Comparison of ENCODE assay signal across 11 cellular contexts in genomic region chr14:68813318-68813838, GRCh38. TPM values are rescaled to one million over a fixed set of nuclear protein-coding genes. Genes with fewer than 3 reads are reported as not detected.
DNase-seq lines count a peak whose midpoint lies in the region; ATAC-seq and TF ChIP-seq lines count a peak whose summit lies in the region.
"Had no signal": no experiment of that assay in that cellular context is flagged by ENCODE, and none has a peak within 500 bp of the region (broad histone marks: within the 10 kb centered on the region; RNA-seq: fewer than 3 reads in every experiment).

No MANE protein-coding gene starts in this region.

- POLR2A ChIA-PET in MCF 10A (lab: Yijun Ruan, JAX) = interaction anchor here (1.6 to 7.6 kb wide), 4 partner anchors 13 to 563 kb away, joined by 4 to 90 read pairs (median 83); partner anchors contain the start of gene ZFP36L1
- POLR2A ChIA-PET in naive thymus-derived CD8-positive, alpha-beta T cell (lab: Charles Lee) = interaction anchor here (0.6 to 26.2 kb wide), 7 partner anchors 9 to 562 kb away, joined by 3 to 1375 read pairs (median 85); partner anchors contain the start of gene ZFP36L1

- H3K4me1 Mint-ChIP-seq in MCF 10A (ENCODE audit: insufficient read depth, unreplicated experiment) (peaks cover 20% of the 10 kb centered on the region), type B pancreatic cell (ENCODE audit: unreplicated experiment) (peaks cover 33% of the 10 kb centered on the region)
- peaks cover 27 to 82% (median 57%) of the 10 kb centered on the region in 4 donors for H3K4me1 Mint-ChIP-seq in naive thymus-derived CD8-positive, alpha-beta T cell
- peaks cover 28% of the 10 kb centered on the region for H3K4me1 Mint-ChIP-seq in activated T-helper 2 cell treated with anti-CD3 and anti-CD28 coated beads, Interferon-gamma antibody, Interleukin-2, Interleukin-4, amounts not matched to agents 10 μg/mL and 5 μg/mL and 100 μg/mL, durations not matched to agents 14 hours and 24 hours and 36 hours (ENCODE audit: low read depth)
- peaks cover 35% of the 10 kb centered on the region for H3K4me1 Mint-ChIP-seq in T-helper 2 cell treated with Interferon-gamma antibody and Interleukin-4, amounts not matched to agents 5 μg/mL and 100 μg/mL, for 36 hours (ENCODE audit: low read depth)

- no peak for ATAC-seq in naive thymus-derived CD8-positive, alpha-beta T cell
- no peak for ATAC-seq in HG02588 (IDR thresholded peaks at IDR 0.05; ENCODE audit: unreplicated experiment)

- intact Hi-C loops in breast epithelium (cut with DNase I; ENCODE audit: low total_unique reads) = no loop called here
- intact Hi-C loops in MCF 10A (cut with micrococcal nuclease) = no loop called here
- intact Hi-C loops in activated T-helper 2 cell treated with anti-CD3 and anti-CD28 coated beads, Interferon-gamma antibody, Interleukin-2, Interleukin-4, amounts not matched to agents 10 μg/mL and 5 μg/mL and 100 μg/mL, durations not matched to agents 14 hours and 24 hours and 36 hours (cut with micrococcal nuclease) = no loop called here

- H3K27ac ChIP-seq in breast epithelium = peak overlapping the region; percentile 99

- DNase-seq in breast epithelium (ENCODE audit: low spot score in 2 of 2) (peak in 1 of 2 donors; percentile 15), MCF 10A (ENCODE audit: unreplicated experiment) (no peak), adipocyte (ENCODE audit: low read depth) (no peak), type B pancreatic cell (ENCODE audit: extremely low spot score, unreplicated experiment) (no peak)
- no peak for DNase-seq in naive thymus-derived CD8-positive, alpha-beta T cell
- DNase-seq in activated T-helper 2 cell treated with anti-CD3 and anti-CD28 coated beads, Interferon-gamma antibody, Interleukin-2, Interleukin-4, amounts not matched to agents 10 μg/mL and 5 μg/mL and 100 μg/mL, durations not matched to agents 14 hours and 24 hours and 36 hours (ENCODE audit: low spot score) = no peak
- no peak for DNase-seq in T-helper 2 cell treated with Interferon-gamma antibody and Interleukin-4, amounts not matched to agents 5 μg/mL and 100 μg/mL, for 36 hours (ENCODE audit: low spot score)
- DNase-seq: activated CD4-positive, alpha-beta T cell treated with anti-CD3 and anti-CD28 coated beads, Interleukin-2, amount 50 U/mL, for 48 hours; BE2C; NCI-H1105 treated with DMSO at 0.1 percent for 48 hours had no signal

- H3K36me3 Mint-ChIP-seq in MCF 10A (ENCODE audit: insufficient read depth, unreplicated experiment) = peaks cover 9% of the 10 kb centered on the region
- H3K36me3 Mint-ChIP-seq in naive thymus-derived CD8-positive, alpha-beta T cell = no peaks in the 10 kb centered on the region
- H3K36me3 Mint-ChIP-seq in type B pancreatic cell = no peaks in the 10 kb centered on the region
- H3K36me3 Mint-ChIP-seq in activated T-helper 2 cell treated with anti-CD3 and anti-CD28 coated beads, Interferon-gamma antibody, Interleukin-2, Interleukin-4, amounts not matched to agents 10 μg/mL and 5 μg/mL and 100 μg/mL, durations not matched to agents 14 hours and 24 hours and 36 hours (ENCODE audit: low read depth) = no peaks in the 10 kb centered on the region
- H3K36me3 Mint-ChIP-seq in T-helper 2 cell treated with Interferon-gamma antibody and Interleukin-4, amounts not matched to agents 5 μg/mL and 100 μg/mL, for 36 hours (ENCODE audit: low read depth) = peaks cover 2% of the 10 kb centered on the region

- CTCF ChIA-PET in MCF 10A (lab: Yijun Ruan, JAX) = interaction anchor here (0.6 to 6.9 kb wide), 8 partner anchors 12 to 880 kb away, joined by 3 to 128 read pairs (median 5); no protein-coding TSS in a partner anchor

- no peaks in the 10 kb centered on the region for H3K27me3 Mint-ChIP-seq in MCF 10A (ENCODE audit: insufficient read depth, unreplicated experiment)
- H3K27me3 Mint-ChIP-seq in naive thymus-derived CD8-positive, alpha-beta T cell = no peaks in the 10 kb centered on the region
- H3K27me3 Mint-ChIP-seq in type B pancreatic cell = no peaks in the 10 kb centered on the region
- H3K27me3 Mint-ChIP-seq in activated T-helper 2 cell treated with anti-CD3 and anti-CD28 coated beads, Interferon-gamma antibody, Interleukin-2, Interleukin-4, amounts not matched to agents 10 μg/mL and 5 μg/mL and 100 μg/mL, durations not matched to agents 14 hours and 24 hours and 36 hours (ENCODE audit: low read depth) = no peaks in the 10 kb centered on the region
- no peaks in the 10 kb centered on the region for H3K27me3 Mint-ChIP-seq in T-helper 2 cell treated with Interferon-gamma antibody and Interleukin-4, amounts not matched to agents 5 μg/mL and 100 μg/mL, for 36 hours (ENCODE audit: low read depth)

- no TSS peak for BruUV-seq in MCF 10A (replicated peaks; lab: Mats Ljungman, UMichigan)

- H3K27ac Mint-ChIP-seq in MCF 10A (ENCODE audit: low read depth, unreplicated experiment) = no peak overlapping the region
- H3K27ac Mint-ChIP-seq in naive thymus-derived CD8-positive, alpha-beta T cell = peak overlapping the region; percentile 92 to 100 (median 97)
- H3K27ac Mint-ChIP-seq in type B pancreatic cell = no peak overlapping the region
- H3K27ac Mint-ChIP-seq in activated T-helper 2 cell treated with anti-CD3 and anti-CD28 coated beads, Interferon-gamma antibody, Interleukin-2, Interleukin-4, amounts not matched to agents 10 μg/mL and 5 μg/mL and 100 μg/mL, durations not matched to agents 14 hours and 24 hours and 36 hours = no peak overlapping the region
- no peak overlapping the region for H3K27ac Mint-ChIP-seq in T-helper 2 cell treated with Interferon-gamma antibody and Interleukin-4, amounts not matched to agents 5 μg/mL and 100 μg/mL, for 36 hours

- no peaks in the 10 kb centered on the region for H3K9me3 Mint-ChIP-seq in MCF 10A (ENCODE audit: unreplicated experiment)
- no peaks in the 10 kb centered on the region for H3K9me3 Mint-ChIP-seq in naive thymus-derived CD8-positive, alpha-beta T cell
- no peaks in the 10 kb centered on the region for H3K9me3 Mint-ChIP-seq in type B pancreatic cell
- no peaks in the 10 kb centered on the region for H3K9me3 Mint-ChIP-seq in activated T-helper 2 cell treated with anti-CD3 and anti-CD28 coated beads, Interferon-gamma antibody, Interleukin-2, Interleukin-4, amounts not matched to agents 10 μg/mL and 5 μg/mL and 100 μg/mL, durations not matched to agents 14 hours and 24 hours and 36 hours
- H3K9me3 Mint-ChIP-seq in T-helper 2 cell treated with Interferon-gamma antibody and Interleukin-4, amounts not matched to agents 5 μg/mL and 100 μg/mL, for 36 hours = no peaks in the 10 kb centered on the region

- H3K4me3 ChIP-seq in breast epithelium = no peak overlapping the region
- H3K4me3 ChIP-seq in adipocyte (ENCODE audit: low read length) = no peak overlapping the region

- no peak overlapping the region for H3K4me3 Mint-ChIP-seq in MCF 10A (ENCODE audit: unreplicated experiment)
- peak overlapping the region; percentile 52 to 96 (median 86) for H3K4me3 Mint-ChIP-seq in naive thymus-derived CD8-positive, alpha-beta T cell
- peak overlapping the region; percentile 45 for H3K4me3 Mint-ChIP-seq in type B pancreatic cell
- no peak overlapping the region for H3K4me3 Mint-ChIP-seq in activated T-helper 2 cell treated with anti-CD3 and anti-CD28 coated beads, Interferon-gamma antibody, Interleukin-2, Interleukin-4, amounts not matched to agents 10 μg/mL and 5 μg/mL and 100 μg/mL, durations not matched to agents 14 hours and 24 hours and 36 hours (ENCODE audit: low read depth)
- no peak overlapping the region for H3K4me3 Mint-ChIP-seq in T-helper 2 cell treated with Interferon-gamma antibody and Interleukin-4, amounts not matched to agents 5 μg/mL and 100 μg/mL, for 36 hours

- H3K9me3 ChIP-seq in breast epithelium (no peaks in the 10 kb centered on the region), adipocyte (ENCODE audit: control insufficient read depth, low read length) (no peaks in the 10 kb centered on the region)
- H3K9me3 ChIP-seq: BE2C had no signal

- peak overlapping the region; percentile 91 for H3K9ac ChIP-seq in adipocyte (ENCODE audit: low read length)

- H3K4me1 ChIP-seq in breast epithelium = peaks cover 7 to 9% of the 10 kb centered on the region in 2 donors
- H3K4me1 ChIP-seq in adipocyte (ENCODE audit: control insufficient read depth, insufficient read depth, low read length) = peaks cover 44% of the 10 kb centered on the region
- H3K4me1 ChIP-seq: BE2C had no signal

- H3K27me3 ChIP-seq in breast epithelium (no peaks in the 10 kb centered on the region), adipocyte (replicated peaks; ENCODE audit: control insufficient read depth, insufficient read depth, low read length) (no peaks in the 10 kb centered on the region)
- H3K27me3 ChIP-seq: BE2C had no signal

- H3K36me3 ChIP-seq in breast epithelium = no peaks in the 10 kb centered on the region
- no peaks in the 10 kb centered on the region for H3K36me3 ChIP-seq in adipocyte (ENCODE audit: control insufficient read depth, insufficient read depth, low read length, severe bottlenecking)
- H3K36me3 ChIP-seq: BE2C had no signal

- TF ChIP-seq POLR2A in breast epithelium (IDR thresholded peaks at IDR 0.05) = no peak

- TF ChIP-seq CTCF in breast epithelium (IDR thresholded peaks at IDR 0.05) (no peak), MCF 10A (IDR thresholded peaks at IDR 0.05; ENCODE audit: unreplicated experiment) (no peak), type B pancreatic cell (conservative IDR thresholded peaks at IDR 0.05) (no peak)

RNA-seq across cellular contexts. Expression of gene ZFP36L1, which starts 20.5 kb away (rescaled TPM):
- total RNA-seq in breast epithelium (100 to 1,000 TPM; 198 to 737 (median 492) TPM), MCF 10A (2022) (376 and 426 TPM in 2 replicates), type B pancreatic cell (ENCODE audit: low replicate concordance) (457 and 564 TPM in 2 replicates)
- 100 to 1,000 TPM; 201 to 222 TPM for total RNA-seq in naive thymus-derived CD8-positive, alpha-beta T cell
- polyA plus RNA-seq in naive thymus-derived CD8-positive, alpha-beta T cell = 100 to 1,000 TPM; 122 to 142 (median 134) TPM
- total RNA-seq in activated T-helper 2 cell treated with anti-CD3 and anti-CD28 coated beads, Interferon-gamma antibody, Interleukin-2, Interleukin-4, amounts not matched to agents 10 μg/mL and 5 μg/mL and 100 μg/mL, durations not matched to agents 14 hours and 24 hours and 36 hours = 70.0 and 73.4 TPM in 2 replicates

Comparison
In these comparisons a context has a peak if more than half of its experiments do, and no peak if none do; other contexts are left out.
1. H3K27ac Mint-ChIP-seq: peak in naive thymus-derived CD8-positive, alpha-beta T cell (10 of 10); none in MCF 10A (single experiment), type B pancreatic cell (single experiment), activated T-helper 2 cell treated with anti-CD3 and anti-CD28 coated beads, Interferon-gamma antibody, Interleukin-2, Interleukin-4, amounts not matched to agents 10 μg/mL and 5 μg/mL and 100 μg/mL, durations not matched to agents 14 hours and 24 hours and 36 hours (single experiment) and T-helper 2 cell treated with Interferon-gamma antibody and Interleukin-4, amounts not matched to agents 5 μg/mL and 100 μg/mL, for 36 hours (single experiment).
2. H3K4me3 Mint-ChIP-seq: peak in naive thymus-derived CD8-positive, alpha-beta T cell (10 of 10) and type B pancreatic cell (single experiment); none in MCF 10A (single experiment), activated T-helper 2 cell treated with anti-CD3 and anti-CD28 coated beads, Interferon-gamma antibody, Interleukin-2, Interleukin-4, amounts not matched to agents 10 μg/mL and 5 μg/mL and 100 μg/mL, durations not matched to agents 14 hours and 24 hours and 36 hours (single experiment) and T-helper 2 cell treated with Interferon-gamma antibody and Interleukin-4, amounts not matched to agents 5 μg/mL and 100 μg/mL, for 36 hours (single experiment).